9 cellular contexts compared by ENCODE assay signal in the genomic region with DNA sequence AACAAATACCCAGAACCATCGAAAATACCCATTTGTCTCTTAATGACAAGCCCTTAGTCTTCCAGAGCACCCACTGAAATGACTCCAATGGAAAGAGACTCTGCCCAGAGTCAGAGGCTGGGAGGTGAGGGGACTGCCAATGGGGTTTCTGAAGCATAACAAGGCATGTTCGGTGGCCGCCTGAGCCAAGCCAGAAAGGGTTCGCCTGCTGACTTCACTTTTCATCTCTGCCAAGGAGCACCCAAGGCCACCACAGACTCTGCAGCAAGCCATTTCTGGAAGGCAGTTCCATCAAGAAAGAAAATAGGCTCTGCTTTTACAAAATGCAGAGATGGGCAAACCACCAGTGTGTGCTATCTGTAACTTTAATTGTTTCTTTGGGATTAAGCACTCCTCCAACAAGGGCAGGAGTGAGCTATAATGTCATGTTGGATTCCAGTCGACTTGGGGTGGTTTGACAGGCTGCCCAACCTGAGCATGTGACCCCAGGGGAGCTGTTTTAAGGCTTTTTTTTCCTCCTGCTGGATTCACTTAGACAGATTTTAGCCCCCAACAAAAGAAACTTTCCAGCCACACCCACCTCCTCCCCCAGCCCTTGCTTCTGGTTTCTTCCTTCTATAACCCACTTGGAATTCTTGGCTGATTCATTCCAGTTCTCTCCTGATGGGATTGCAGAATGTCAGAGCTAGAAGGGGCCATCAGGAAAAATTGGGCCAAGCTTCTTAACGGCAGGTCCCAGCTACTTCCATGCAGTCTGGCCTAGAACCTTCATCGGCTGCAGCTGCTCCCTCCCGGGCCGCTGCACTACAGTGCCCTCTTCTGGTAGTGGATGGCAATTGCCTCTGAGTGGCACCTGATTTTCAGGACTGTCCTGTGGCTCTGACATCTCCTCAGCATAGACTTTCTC. TPM values are rescaled to one million over a fixed set of nuclear protein-coding genes. Genes with fewer than 3 reads are reported as not detected.
DNase-seq lines count a peak whose midpoint lies in the region; ATAC-seq, FAIRE-seq and TF ChIP-seq lines count a peak whose summit lies in the region.
"Had no signal": no experiment of that assay in that cellular context is flagged by ENCODE, and none has a peak within 500 bp of the region (broad histone marks: within the 10 kb centered on the region; RNA-seq: fewer than 3 reads in every experiment).

No MANE protein-coding gene starts in this region.

- ATAC-seq in HG02938 (IDR thresholded peaks at IDR 0.05; ENCODE audit: unreplicated experiment) (peak; percentile 75), HepG2 (peak; percentile 90), HG02610 (IDR thresholded peaks at IDR 0.05; ENCODE audit: unreplicated experiment) (no peak)

- BruUV-seq in HepG2 (replicated peaks; lab: Mats Ljungman, UMichigan): no TSS peak

- H2AFZ ChIP-seq in HepG2 (ENCODE audit: low read length): no peak overlapping the region

- H3K27me3 ChIP-seq in HepG2 (ENCODE audit: control insufficient read depth in 1 of 2, insufficient read depth in 2 of 2, low read length in 2 of 2): peaks cover 0 to 4% of the 10 kb centered on the region in 2 experiments; a peak in 1 of 5 replicates

- H3K4me3 ChIP-seq in HepG2 (replicated peaks in 1 of 3; ENCODE audit: insufficient read depth in 1 of 3, low read depth in 2 of 3, low read length in 3 of 3): no peak overlapping the region

- no peak overlapping the region for H3K9ac ChIP-seq in HepG2 (ENCODE audit: insufficient read depth, low read depth, low read length)

- peak; percentile 80 for FAIRE-seq in HepG2 (lab: Jason Lieb, UNC)

- no peaks in the 10 kb centered on the region for H3K9me3 ChIP-seq in HepG2 (ENCODE audit: low read length)

- intact Hi-C loops in HepG2 (cut with micrococcal nuclease; ENCODE audit: unreplicated experiment): loop anchor here (1.0 kb wide), 1 partner anchor 803 kb away; no protein-coding TSS in a partner anchor

- in situ Hi-C loops in HepG2 (cut with HindIII; ENCODE audit: extremely low pct_ligation_motif_present, low pct_unique_long_range_greater_than_20kb): loop anchor here (10.0 kb wide), 1 partner anchor 799 kb away; no protein-coding TSS in a partner anchor

- no peak for TF ChIP-seq POLR2A in HepG2 (IDR thresholded peaks at IDR 0.05; ENCODE audit: insufficient read depth in 1 of 2, low read depth in 2 of 2, low read length in 2 of 2)

- H3K4me1 ChIP-seq in HepG2 (ENCODE audit: insufficient read depth, low read length): peaks cover 11% of the 10 kb centered on the region

- DNase-seq in GM03348 (ENCODE audit: low spot score) (peak; percentile 92), NCI-H2227 treated with DMSO at 0.1 percent for 48 hours (lab: John Stamatoyannopoulos, UW) (peak; percentile 61), cerebellum (ENCODE audit: low spot score) (peak; percentile 74), HepG2 (ENCODE audit: low spot score) (peak; percentile 45)
- DNase-seq in activated CD4-positive, alpha-beta T cell treated with anti-CD3 and anti-CD28 coated beads for 24 hours (ENCODE audit: low read depth in 2 of 2): peak; percentile 48 to 56
- DNase-seq in stimulated activated CD4-positive, alpha-beta T cell treated with anti-CD3 and anti-CD28 coated beads, TNF-alpha, amount 100 ng/mL, for 4 hours (ENCODE audit: low read depth in 3 of 3): peak in 2 of 3 experiments; percentile 42 to 58

- no peaks in the 10 kb centered on the region for H3K36me3 ChIP-seq in HepG2 (replicated peaks in 1 of 2; ENCODE audit: control insufficient read depth in 1 of 2, insufficient read depth in 2 of 2, low read length in 2 of 2)

- CTCF ChIA-PET in HepG2 (lab: Yijun Ruan, JAX; ENCODE audit: low intra/inter-chr PET ratio, low total read pairs): interaction anchor here (1.3 to 2.9 kb wide), 4 partner anchors 59 to 803 kb away, joined by 6 to 17 read pairs (median 8); no protein-coding TSS in a partner anchor

- no peak overlapping the region for H3K27ac ChIP-seq in HepG2 (ENCODE audit: extremely low read length, insufficient read depth, low read length)
- H3K27ac ChIP-seq: epithelial cell of prostate had no signal

- H4K20me1 ChIP-seq in HepG2 (ENCODE audit: insufficient read depth, low read length): no peaks in the 10 kb centered on the region

- TF ChIP-seq EP300 in HepG2 (IDR thresholded peaks at IDR 0.05; ENCODE audit: low read depth in 2 of 2, low read length in 2 of 2) (no peak), HepG2 (CRISPR knock-in tag; IDR thresholded peaks at IDR 0.05; ENCODE audit: borderline replicate concordance) (no peak)

- 19% methylated on average over 9 of the region's 9 CpGs for WGBS in HepG2 (ENCODE audit: low lambda C conversion rate)

- TF ChIP-seq RAD21 in HepG2 (CRISPR knock-in tag; IDR thresholded peaks at IDR 0.05): peak; percentile 84

- POLR2A ChIA-PET in HepG2 (lab: Yijun Ruan, JAX): interaction anchor here (0.7 kb wide), 1 partner anchor 134 kb away, joined by 3 read pairs; no protein-coding TSS in a partner anchor

- peak overlapping the region; percentile 37; the same call in 1 of the 2 replicates for H3K4me2 ChIP-seq in HepG2 (ENCODE audit: low read depth, low read length)

- peak; percentile 93 for TF ChIP-seq CTCF in HepG2 (CRISPR knock-in tag; IDR thresholded peaks at IDR 0.05)

- H3K79me2 ChIP-seq in HepG2 (ENCODE audit: insufficient read depth, low read length): no peaks in the 10 kb centered on the region

TF ChIP-seq in HepG2, 621 proteins besides CTCF, POLR2A, EP300 and RAD21 (continues in another document):
- TF ChIP-seq, protein P1, sequence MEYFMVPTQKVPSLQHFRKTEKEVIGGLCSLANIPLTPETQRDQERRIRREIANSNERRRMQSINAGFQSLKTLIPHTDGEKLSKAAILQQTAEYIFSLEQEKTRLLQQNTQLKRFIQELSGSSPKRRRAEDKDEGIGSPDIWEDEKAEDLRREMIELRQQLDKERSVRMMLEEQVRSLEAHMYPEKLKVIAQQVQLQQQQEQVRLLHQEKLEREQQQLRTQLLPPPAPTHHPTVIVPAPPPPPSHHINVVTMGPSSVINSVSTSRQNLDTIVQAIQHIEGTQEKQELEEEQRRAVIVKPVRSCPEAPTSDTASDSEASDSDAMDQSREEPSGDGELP (IDR thresholded peaks at IDR 0.05; ENCODE audit: borderline replicate concordance, low read depth): peak; percentile 27; the same call in 1 of the 2 replicates
- TF ChIP-seq XRCC5 (optimal IDR thresholded peaks at IDR 0.05; ENCODE audit: low read length) (peak; percentile 81), MXI1 (IDR thresholded peaks at IDR 0.05; ENCODE audit: borderline replicate concordance, low read depth, low read length) (0 out of 3 replicates have a peak, but pooled peaks have one; percentile 32), ZFY (CRISPR knock-in tag; IDR thresholded peaks at IDR 0.05) (0 out of 2 replicates have a peak, but pooled peaks have one; percentile 26), RBM22 (optimal IDR thresholded peaks at IDR 0.05; ENCODE audit: low read length) (no peak), TEAD3 (CRISPR knock-in tag; optimal IDR thresholded peaks at IDR 0.05; ENCODE audit: borderline replicate concordance) (peak; percentile 28), ZBTB38 (CRISPR knock-in tag; IDR thresholded peaks at IDR 0.05) (no peak), SMC3 (IDR thresholded peaks at IDR 0.05; ENCODE audit: low read length) (peak; percentile 90), KDM1A (CRISPR knock-in tag; IDR thresholded peaks at IDR 0.05) (no peak), ZNF430 (CRISPR knock-in tag; IDR thresholded peaks at IDR 0.05) (0 out of 2 replicates have a peak, but pooled peaks have one; percentile 32), TBL1XR1 (IDR thresholded peaks at IDR 0.05; ENCODE audit: borderline replicate concordance, low read length, partially characterized antibody) (no peak), ZNF605 (CRISPR knock-in tag; IDR thresholded peaks at IDR 0.05) (0 out of 2 replicates have a peak, but pooled peaks have one; percentile 37), ZFX (CRISPR knock-in tag; IDR thresholded peaks at IDR 0.05; ENCODE audit: low read depth) (peak; percentile 54)

RNA-seq across cellular contexts. Expression of gene CKAP4, which starts 24.1 kb away (rescaled TPM):
- total RNA-seq in cerebellum: 25.1 TPM
- total RNA-seq in HepG2 (2016; rRNA removed; fragmentation: Illumina TruSeq; extraction: Trizol): 37.3 and 70.2 TPM in 2 replicates
- total RNA-seq in HepG2 (2016; cell fraction: cytosol; rRNA removed; fragmentation: Illumina TruSeq; extraction: Trizol; ENCODE audit: low read depth): 3.7 and 3.9 TPM in 2 replicates
- total RNA-seq in HepG2 (2016; cell fraction: insoluble cytoplasmic fraction; rRNA removed; fragmentation: Illumina TruSeq; extraction: Trizol): 34.6 and 68.5 TPM in 2 replicates
- total RNA-seq in HepG2 (2016; cell fraction: membrane; rRNA removed; fragmentation: Illumina TruSeq; extraction: Trizol): 14.7 and 15.5 TPM in 2 replicates
- total RNA-seq in HepG2 (2016; cell fraction: nucleus; rRNA removed; fragmentation: Illumina TruSeq; extraction: Trizol): 67.9 and 80.5 TPM in 2 replicates
- polyA plus RNA-seq in HepG2 (2011; rRNA removed): 39.2 and 45.4 TPM in 2 replicates
- polyA plus RNA-seq in HepG2 (2011; cell fraction: cytosol; rRNA removed): 30.8 and 37.4 TPM in 2 replicates
- polyA plus RNA-seq in HepG2 (2011; cell fraction: nucleus; rRNA removed): 17.5 and 20.0 TPM in 2 replicates
- polyA plus RNA-seq in HepG2 (2012): 76.8 and 81.5 TPM in 2 replicates
- polyA plus RNA-seq in HepG2 (2016; cell fraction: cytosol; fragmentation: Illumina TruSeq; extraction: Trizol; ENCODE audit: low read depth): 4.9 and 5.3 TPM in 2 replicates
- 44.7 and 53.0 TPM in 2 replicates for polyA plus RNA-seq in HepG2 (2016; cell fraction: insoluble cytoplasmic fraction; fragmentation: Illumina TruSeq; extraction: Trizol; ENCODE audit: low read depth)
- 13.7 and 14.8 TPM in 2 replicates for polyA plus RNA-seq in HepG2 (2016; cell fraction: membrane; fragmentation: Illumina TruSeq; extraction: Trizol; ENCODE audit: low read depth)
- polyA plus RNA-seq in HepG2 (2016; cell fraction: nucleus; fragmentation: Illumina TruSeq; extraction: Trizol; ENCODE audit: insufficient read depth, low read depth): 125 and 131 TPM in 2 replicates
- polyA minus RNA-seq in HepG2 (2011; rRNA and poly(A)+ RNA removed; ENCODE audit: low replicate concordance): 17.1 and 29.8 TPM in 2 replicates
- polyA minus RNA-seq in HepG2 (2011; cell fraction: cytosol; rRNA and poly(A)+ RNA removed): 29.4 and 33.1 TPM in 2 replicates
- 11.7 and 15.9 TPM in 2 replicates for polyA minus RNA-seq in HepG2 (2011; cell fraction: nucleus; rRNA and poly(A)+ RNA removed)
